In genomic region chr16:30921748-30922419, GRCh38 we compare ENCODE assay signal across 8 cellular contexts. TPM values are rescaled to one million over a fixed set of nuclear protein-coding genes. Genes with fewer than 3 reads are reported as not detected.
DNase-seq lines count a peak whose midpoint lies in the region; ATAC-seq and TF ChIP-seq lines count a peak whose summit lies in the region.

No MANE protein-coding gene starts in this region.

- intact Hi-C loops in left ventricle myocardium inferior (cut with micrococcal nuclease) = no loop called here

- POLR2A ChIA-PET in T-cell (lab: Charles Lee) = no interaction called here

- H3K27ac Mint-ChIP-seq in T-cell (peak overlapping the region; percentile 100), progenitor cell of endocrine pancreas (peak overlapping the region; percentile 100)

- no peaks in the 10 kb centered on the region for H3K9me3 ChIP-seq in left ventricle myocardium inferior (replicated peaks)
- H3K9me3 ChIP-seq in upper lobe of left lung = no peaks in the 10 kb centered on the region

- TF ChIP-seq CTCF in AG09309 (IDR thresholded peaks at IDR 0.05; ENCODE audit: control insufficient read depth, insufficient read depth, low read depth, low read length, missing control alignments) (peak; percentile 93), left ventricle myocardium inferior (IDR thresholded peaks at IDR 0.05; ENCODE audit: borderline replicate concordance) (peak; percentile 91), progenitor cell of endocrine pancreas (IDR thresholded peaks at IDR 0.05; ENCODE audit: unreplicated experiment) (peak; percentile 95), upper lobe of left lung (IDR thresholded peaks at IDR 0.05) (peak; percentile 89 to 95 (median 94))

- ATAC-seq in GM19452 (IDR thresholded peaks at IDR 0.05; ENCODE audit: unreplicated experiment) (peak; percentile 0), T-cell (replicated peaks in 1 of 4) (peak in 1 of 4 experiments; percentile 3), upper lobe of left lung (ENCODE audit: low FRiP score in 2 of 2) (peak; percentile 58 to 76)

- DNase-seq in AG09309 (ENCODE audit: low read depth) (no peak), NCI-H1436 (lab: John Stamatoyannopoulos, UW) (peak; percentile 90), T-cell (peak; percentile 74 to 91 (median 86)), amniotic stem cell (lab: John Stamatoyannopoulos, UW) (peak; percentile 90), left ventricle myocardium inferior (peak; percentile 85), progenitor cell of endocrine pancreas (ENCODE audit: low spot score, unreplicated experiment) (peak; percentile 92), upper lobe of left lung (peak; percentile 66 to 92)

- H3K4me3 Mint-ChIP-seq in T-cell (peak overlapping the region; percentile 95 to 100 (median 98)), progenitor cell of endocrine pancreas (ENCODE audit: low read depth) (peak overlapping the region; percentile 97)

- H3K4me3 ChIP-seq in AG09309 (ENCODE audit: control insufficient read depth, low read depth, low read length) (peak overlapping the region; percentile 63), left ventricle myocardium inferior (peak overlapping the region; percentile 84), upper lobe of left lung (peak overlapping the region; percentile 9 to 82 (median 74))

- no peaks in the 10 kb centered on the region for H3K36me3 Mint-ChIP-seq in T-cell
- H3K36me3 Mint-ChIP-seq in progenitor cell of endocrine pancreas (ENCODE audit: insufficient read depth) = peaks cover 2% of the 10 kb centered on the region

- no peaks in the 10 kb centered on the region for H3K27me3 ChIP-seq in left ventricle myocardium inferior (ENCODE audit: low read depth)
- no peaks in the 10 kb centered on the region for H3K27me3 ChIP-seq in upper lobe of left lung

- H3K36me3 ChIP-seq in left ventricle myocardium inferior = no peaks in the 10 kb centered on the region
- H3K36me3 ChIP-seq in upper lobe of left lung = peaks cover 0 to 7% (median 3%) of the 10 kb centered on the region in 4 donors

- TF ChIP-seq POLR2A in upper lobe of left lung (IDR thresholded peaks at IDR 0.05) = peak in 2 of 4 donors; percentile 12 to 13

- no peak for TF ChIP-seq EP300 in upper lobe of left lung (IDR thresholded peaks at IDR 0.05)

- CTCF ChIA-PET in T-cell (lab: Charles Lee) = interaction anchor here in 1 of 2 donors (0.6 to 1.0 kb wide), 4 partner anchors 52 to 78 kb away, joined by 3 to 4 read pairs (median 3); no protein-coding TSS in a partner anchor

- H3K9me3 Mint-ChIP-seq in T-cell (no peaks in the 10 kb centered on the region), progenitor cell of endocrine pancreas (ENCODE audit: low read depth) (no peaks in the 10 kb centered on the region)

- peaks cover 13 to 33% (median 16%) of the 10 kb centered on the region in 3 donors for H3K4me1 Mint-ChIP-seq in T-cell
- H3K4me1 Mint-ChIP-seq in progenitor cell of endocrine pancreas (ENCODE audit: low read depth) = peaks cover 8% of the 10 kb centered on the region

- WGBS in upper lobe of left lung, 2 donors = 0 to 1% methylated on average over 22 to 37 of the region's 37 CpGs

- H3K27me3 Mint-ChIP-seq in T-cell (no peaks in the 10 kb centered on the region), progenitor cell of endocrine pancreas (no peaks in the 10 kb centered on the region)

- H3K27ac ChIP-seq in left ventricle myocardium inferior (replicated peaks) = peak overlapping the region; percentile 96
- peak overlapping the region; percentile 89 to 98 (median 96) for H3K27ac ChIP-seq in upper lobe of left lung

- peaks cover 32% of the 10 kb centered on the region for H3K4me1 ChIP-seq in left ventricle myocardium inferior
- H3K4me1 ChIP-seq in upper lobe of left lung = peaks cover 11 to 31% (median 17%) of the 10 kb centered on the region in 4 donors

RNA-seq across cellular contexts. Expression of gene FBXL19, which starts 1.5 kb away (rescaled TPM):
- 10 to 100 TPM; 11.5 to 22.0 (median 18.1) TPM for total RNA-seq in T-cell
- total RNA-seq in left ventricle myocardium inferior = 6.3 TPM
- total RNA-seq in progenitor cell of endocrine pancreas = 65.6 and 66.8 TPM in 2 replicates
- total RNA-seq in upper lobe of left lung = 10 to 100 TPM in 4 of 6 donors, 1 to 10 TPM in 2; 7.3 to 40.9 (median 15.5) TPM

RNA-seq across cellular contexts. Expression of gene CTF1, which starts 25.5 kb away (rescaled TPM):
- under 1 TPM in 3 of 5 donors, not detected in 2; 0.38 to 0.47 (median 0.39) TPM for total RNA-seq in T-cell
- total RNA-seq in left ventricle myocardium inferior = 9.6 TPM
- total RNA-seq in progenitor cell of endocrine pancreas = 4.5 and 5.1 TPM in 2 replicates
- 10 to 100 TPM in 2 of 6 donors, 1 to 10 TPM in 4; 4.2 to 14.5 (median 7.1) TPM for total RNA-seq in upper lobe of left lung

RNA-seq across cellular contexts. Expression of gene ORAI3, which starts 27.0 kb away (rescaled TPM):
- 10 to 100 TPM in 3 of 5 donors, 1 to 10 TPM in 2; 6.6 to 22.3 (median 20.8) TPM for total RNA-seq in T-cell
- 12.2 TPM for total RNA-seq in left ventricle myocardium inferior
- 19.1 and 19.5 TPM in 2 replicates for total RNA-seq in progenitor cell of endocrine pancreas
- 10 to 100 TPM; 22.2 to 33.9 (median 28.4) TPM for total RNA-seq in upper lobe of left lung

RNA-seq across cellular contexts. Expression of gene BCL7C, which starts 28.0 kb away (rescaled TPM):
- 10 to 100 TPM; 21.0 to 31.9 (median 26.9) TPM for total RNA-seq in T-cell
- 25.2 TPM for total RNA-seq in left ventricle myocardium inferior
- total RNA-seq in progenitor cell of endocrine pancreas = 33.2 and 34.2 TPM in 2 replicates
- 10 to 100 TPM; 15.7 to 32.8 (median 28.2) TPM for total RNA-seq in upper lobe of left lung

RNA-seq across cellular contexts. Expression of gene SETD1A, which starts 35.7 kb away (rescaled TPM):
- total RNA-seq in T-cell = 10 to 100 TPM; 34.6 to 43.6 (median 38.2) TPM
- total RNA-seq in left ventricle myocardium inferior = 7.4 TPM
- total RNA-seq in progenitor cell of endocrine pancreas = 25.4 and 27.7 TPM in 2 replicates
- total RNA-seq in upper lobe of left lung = 10 to 100 TPM in 5 of 6 donors, 1 to 10 TPM in 1; 9.1 to 30.4 (median 17.0) TPM
